17 cellular contexts compared by ENCODE assay signal in genomic region chr6:136728033-136728939, GRCh38.
DNase-seq lines count a peak whose midpoint lies in the region; ATAC-seq and TF ChIP-seq lines count a peak whose summit lies in the region.
"Had no signal": no experiment of that assay in that cellular context is flagged by ENCODE, and none has a peak within 500 bp of the region (broad histone marks: within the 10 kb centered on the region; RNA-seq: fewer than 3 reads in every experiment).

No MANE protein-coding gene starts in this region.

- H3K27ac Mint-ChIP-seq in T-helper 17 cell = peak overlapping the region; percentile 5

- H3K4me3 ChIP-seq in fibroblast of mammary gland (ENCODE audit: control insufficient read depth, low read depth, low read length) = no peak overlapping the region
- H3K4me3 ChIP-seq: HAP-1, SK-N-MC had no signal

- peak; percentile 36 for DNase-seq in HCEC 1CT
- no peak for DNase-seq in T-helper 17 cell
- DNase-seq in fibroblast of mammary gland (ENCODE audit: low read depth) = peak; percentile 50
- DNase-seq in mucosa of gallbladder (ENCODE audit: low spot score) = no peak
- DNase-seq: NCI-H1048, NCI-H1436 treated with DMSO at 0.1 percent for 48 hours, NCI-H510A, NCI-H82 had no signal

- no peak for TF ChIP-seq CTCF in C4-2B (conservative IDR thresholded peaks at IDR 0.05)
- no peak for TF ChIP-seq CTCF in fibroblast of mammary gland (conservative IDR thresholded peaks at IDR 0.05; ENCODE audit: control insufficient read depth, insufficient read depth, low read depth, low read length)

- H3K4me1 Mint-ChIP-seq in T-helper 17 cell = peaks cover 52% of the 10 kb centered on the region

- peak overlapping the region; percentile 45; the same call in 1 of the 2 replicates for H3K27ac ChIP-seq in C4-2B
- H3K27ac ChIP-seq: SK-N-MC had no signal

- H3K36me3 Mint-ChIP-seq in T-helper 17 cell (ENCODE audit: low read depth) = peaks cover 3% of the 10 kb centered on the region

- no peaks in the 10 kb centered on the region for H3K27me3 Mint-ChIP-seq in T-helper 17 cell

- ATAC-seq in T-helper 17 cell = no peak
- no peak for ATAC-seq in HG03442 (IDR thresholded peaks at IDR 0.05; ENCODE audit: unreplicated experiment)
- ATAC-seq in HG02870 (IDR thresholded peaks at IDR 0.05; ENCODE audit: unreplicated experiment) = no peak
- ATAC-seq in HG03095 (IDR thresholded peaks at IDR 0.05; ENCODE audit: unreplicated experiment) = no peak
- ATAC-seq: Panc1, Right ventricle myocardium inferior had no signal

- no peaks in the 10 kb centered on the region for H3K9me3 ChIP-seq in T-helper 17 cell (ENCODE audit: control insufficient read depth, low read length, poor library complexity, severe bottlenecking)
- H3K9me3 ChIP-seq: HAP-1 had no signal

- no peak overlapping the region for H3K4me3 Mint-ChIP-seq in T-helper 17 cell
- H3K4me3 Mint-ChIP-seq: CD14-positive monocyte had no signal

Comparison
In these comparisons a context has a peak if more than half of its experiments do, and no peak if none do; other contexts are left out.
1. DNase-seq: peak in HCEC 1CT (single experiment) and fibroblast of mammary gland (single experiment); none in T-helper 17 cell (0 of 3) and mucosa of gallbladder (single experiment).